8 cellular contexts compared by ENCODE assay signal in genomic region chr2:157874278-157874825, GRCh38. TPM values are rescaled to one million over a fixed set of nuclear protein-coding genes. Genes with fewer than 3 reads are reported as not detected.
A peak's percentile ranks its signal among the peaks of the same experiment; 100 is the strongest.
DNase-seq lines count a peak whose midpoint lies in the region; TF ChIP-seq lines count a peak whose summit lies in the region.

No MANE protein-coding gene starts in this region.

- H3K14ac ChIP-seq in mesenchymal stem cell (ENCODE audit: low read length in 2 of 2): no peak overlapping the region

- H3K9me3 ChIP-seq in mesenchymal stem cell (ENCODE audit: control insufficient read depth, low read length): no peaks in the 10 kb centered on the region
- H3K9me3 ChIP-seq in vagina: no peaks in the 10 kb centered on the region

- peak overlapping the region in 1 of 2 experiments; percentile 83 for H3K4me3 ChIP-seq in mesenchymal stem cell (ENCODE audit: insufficient read depth in 1 of 2, low read depth in 1 of 2, low read length in 2 of 2)
- H3K4me3 ChIP-seq in vagina: peak overlapping the region; percentile 69 to 80

- H3K4me2 ChIP-seq in mesenchymal stem cell (ENCODE audit: low read length, poor library complexity, severe bottlenecking): peak overlapping the region; percentile 78

- H2AK5ac ChIP-seq in mesenchymal stem cell (ENCODE audit: low read length, severe bottlenecking): peak overlapping the region; percentile 49

- no peaks in the 10 kb centered on the region for H3K27me3 Mint-ChIP-seq in activated naive CD4-positive, alpha-beta T cell treated with anti-CD3 and anti-CD28 coated beads, Interleukin-2, amount 10 ng/mL, durations not matched to agents 7 days and 5 days

- peaks cover 18% of the 10 kb centered on the region for H3K79me1 ChIP-seq in mesenchymal stem cell (replicated peaks; ENCODE audit: low read length, poor library complexity, severe bottlenecking)

- H3K4me1 ChIP-seq in mesenchymal stem cell (ENCODE audit: control insufficient read depth, insufficient read depth, low read depth, low read length) (peaks cover 5% of the 10 kb centered on the region), vagina (peaks cover 56% of the 10 kb centered on the region)

- no peak overlapping the region for H2BK5ac ChIP-seq in mesenchymal stem cell (ENCODE audit: low read depth, low read length, poor library complexity, severe bottlenecking)

- H3K27ac Mint-ChIP-seq in activated naive CD4-positive, alpha-beta T cell treated with anti-CD3 and anti-CD28 coated beads, Interleukin-2, amount 10 ng/mL, durations not matched to agents 7 days and 5 days: peak overlapping the region; percentile 89

- intact Hi-C loops in vagina (cut with DNase I): no loop called here

- H3K36me3 Mint-ChIP-seq in activated naive CD4-positive, alpha-beta T cell treated with anti-CD3 and anti-CD28 coated beads, Interleukin-2, amount 10 ng/mL, durations not matched to agents 7 days and 5 days: peaks cover 50% of the 10 kb centered on the region

- H3K36me3 ChIP-seq in mesenchymal stem cell (ENCODE audit: control insufficient read depth in 1 of 2, insufficient read depth in 2 of 2, low read depth in 1 of 2, low read length in 2 of 2) (no peaks in the 10 kb centered on the region), vagina (no peaks in the 10 kb centered on the region)

- no peak for DNase-seq in activated naive CD4-positive, alpha-beta T cell treated with anti-CD3 and anti-CD28 coated beads, Interleukin-2, amount 10 ng/mL, durations not matched to agents 7 days and 5 days
- DNase-seq in activated naive CD4-positive, alpha-beta T cell (lab: John Stamatoyannopoulos, UW): no peak
- DNase-seq in dermis blood vessel endothelial cell (peak; percentile 39), mesenchymal stem cell (peak; percentile 27), vagina (ENCODE audit: extremely low spot score in 2 of 2) (no peak), NCI-H345 treated with DMSO at 0.1 percent for 48 hours (lab: John Stamatoyannopoulos, UW; ENCODE audit: unreplicated experiment) (no peak), GOT3 (lab: John Stamatoyannopoulos, UW) (no peak), NCI-H82 treated with DMSO at 0.1 percent for 48 hours (lab: John Stamatoyannopoulos, UW; ENCODE audit: unreplicated experiment) (no peak)

- H4K91ac ChIP-seq in mesenchymal stem cell (ENCODE audit: low read length): no peak overlapping the region

- H2BK15ac ChIP-seq in mesenchymal stem cell (ENCODE audit: low read depth, poor library complexity, severe bottlenecking): peak overlapping the region; percentile 77

- H2AFZ ChIP-seq in mesenchymal stem cell (ENCODE audit: low read depth, low read length): no peak overlapping the region

- H3K9ac ChIP-seq in mesenchymal stem cell (ENCODE audit: low read length): peak overlapping the region; percentile 93

- no peak for TF ChIP-seq POLR2A in vagina (IDR thresholded peaks at IDR 0.05)

- no peak overlapping the region for H3K23ac ChIP-seq in mesenchymal stem cell (ENCODE audit: low read length in 2 of 2)

- WGBS in mesenchymal stem cell: 78% methylated on average over 6 of the region's 6 CpGs

- no peak overlapping the region for H3K4ac ChIP-seq in mesenchymal stem cell (ENCODE audit: low read depth in 1 of 2, low read length in 2 of 2)

- H3K27ac ChIP-seq in mesenchymal stem cell (ENCODE audit: low read length, poor library complexity, severe bottlenecking) (peak overlapping the region; percentile 88), vagina (peak overlapping the region; percentile 95)

- H3K4me1 Mint-ChIP-seq in activated naive CD4-positive, alpha-beta T cell treated with anti-CD3 and anti-CD28 coated beads, Interleukin-2, amount 10 ng/mL, durations not matched to agents 7 days and 5 days: peaks cover 75% of the 10 kb centered on the region

- H3K9me3 Mint-ChIP-seq in activated naive CD4-positive, alpha-beta T cell treated with anti-CD3 and anti-CD28 coated beads, Interleukin-2, amount 10 ng/mL, durations not matched to agents 7 days and 5 days: no peaks in the 10 kb centered on the region

- H3K27me3 ChIP-seq in mesenchymal stem cell (ENCODE audit: control insufficient read depth in 1 of 2, insufficient read depth in 1 of 2, low read length in 2 of 2): no peaks in the 10 kb centered on the region
- no peaks in the 10 kb centered on the region for H3K27me3 ChIP-seq in vagina

- CTCF ChIA-PET in activated naive CD4-positive, alpha-beta T cell treated with anti-CD3 and anti-CD28 coated beads, Interleukin-2, amount 10 ng/mL, durations not matched to agents 7 days and 5 days (lab: Charles Lee): interaction anchor here (1.4 kb wide), 1 partner anchor 245 kb away, joined by 3 read pairs; no protein-coding TSS in a partner anchor

- no peak for TF ChIP-seq CTCF in vagina (IDR thresholded peaks at IDR 0.05)

- no peak overlapping the region for H4K8ac ChIP-seq in mesenchymal stem cell (ENCODE audit: low read length)

- peak overlapping the region; percentile 89 for H3K4me3 Mint-ChIP-seq in activated naive CD4-positive, alpha-beta T cell treated with anti-CD3 and anti-CD28 coated beads, Interleukin-2, amount 10 ng/mL, durations not matched to agents 7 days and 5 days

- no peak overlapping the region for H2BK120ac ChIP-seq in mesenchymal stem cell (ENCODE audit: low read depth, low read length)

- no peak overlapping the region for H2BK12ac ChIP-seq in mesenchymal stem cell (ENCODE audit: low read length in 2 of 2)

- peak overlapping the region in 1 of 2 experiments; percentile 73 for H3K18ac ChIP-seq in mesenchymal stem cell (ENCODE audit: low read depth in 1 of 2, low read length in 2 of 2)

RNA-seq across cellular contexts. Expression of gene ACVR1, which starts 1.8 kb away (rescaled TPM):
- total RNA-seq in dermis blood vessel endothelial cell: 19.6 and 29.5 TPM in 2 replicates
- polyA plus RNA-seq in mesenchymal stem cell (2013, experiment 1 of 2): 29.5 TPM
- 30.9 TPM for polyA plus RNA-seq in mesenchymal stem cell (2013, experiment 2 of 2)
- total RNA-seq in vagina: 25.8 TPM

Comparison
In these comparisons a context has a peak if more than half of its experiments do, and no peak if none do; other contexts are left out.
1. DNase-seq: peak in dermis blood vessel endothelial cell (single experiment) and mesenchymal stem cell (single experiment); none in activated naive CD4-positive, alpha-beta T cell treated with anti-CD3 and anti-CD28 coated beads, Interleukin-2, amount 10 ng/mL, durations not matched to agents 7 days and 5 days (single experiment), activated naive CD4-positive, alpha-beta T cell (0 of 4), vagina (0 of 2), NCI-H345 treated with DMSO at 0.1 percent for 48 hours (single experiment), GOT3 (single experiment) and NCI-H82 treated with DMSO at 0.1 percent for 48 hours (single experiment).